18 cellular contexts compared by ENCODE assay signal in genomic region chr12:67468549-67469245, GRCh38.
DNase-seq lines count a peak whose midpoint lies in the region; ATAC-seq, FAIRE-seq and TF ChIP-seq lines count a peak whose summit lies in the region.
"Had no signal": no experiment of that assay in that cellular context is flagged by ENCODE, and none has a peak within 500 bp of the region (broad histone marks: within the 10 kb centered on the region; RNA-seq: fewer than 3 reads in every experiment).

No MANE protein-coding gene starts in this region.

- peaks cover 4 to 14% (median 8%) of the 10 kb centered on the region in 4 experiments for H3K4me1 ChIP-seq in H1 (replicated peaks in 1 of 4; ENCODE audit: control insufficient read depth in 3 of 4, insufficient read depth in 4 of 4, low read length in 3 of 4)
- H3K4me1 ChIP-seq: HAP-1 had no signal

- H2BK15ac ChIP-seq in H1 (ENCODE audit: low read length): 0 out of 2 replicates have a peak overlapping the region, but pooled peaks have one; percentile 8

- H3K79me2 ChIP-seq in H1 (ENCODE audit: control insufficient read depth in 1 of 2, insufficient read depth in 2 of 2, low read length in 2 of 2): no peaks in the 10 kb centered on the region

- no peak overlapping the region; the same call in 1 of the 2 replicates for H4K8ac ChIP-seq in H1 (ENCODE audit: extremely low read depth, insufficient read depth, low read length)

- peak overlapping the region; percentile 99 for H2AFZ ChIP-seq in H1 (ENCODE audit: low read length)

- WGBS in H1 (ENCODE audit: extremely low coverage in 1 of 2, insufficient coverage in 1 of 2, insufficient read length in 1 of 2, insufficient replicate concordance in 2 of 2, low coverage in 1 of 2, low lambda C conversion rate in 2 of 2, missing lambda C conversion rate in 1 of 2), 2 experiments: 91% methylated on average over 2 of the region's 2 CpGs; no CpG with 5 or more reads in 1 of the 2 experiments

- H3K9ac ChIP-seq in H1 (replicated peaks in 1 of 4; ENCODE audit: extremely low read depth in 1 of 4, low read depth in 3 of 4, low read length in 3 of 4): no peak overlapping the region
- H3K9ac ChIP-seq: SK-N-SH had no signal

- no peaks in the 10 kb centered on the region for H3K9me3 ChIP-seq in H1 (ENCODE audit: insufficient read depth in 2 of 2, low read depth in 1 of 2, low read length in 1 of 2)
- no peaks in the 10 kb centered on the region for H3K9me3 ChIP-seq in T-helper 17 cell (ENCODE audit: control insufficient read depth, low read length, poor library complexity, severe bottlenecking)
- H3K9me3 ChIP-seq: HAP-1, SK-N-SH had no signal

- H3K56ac ChIP-seq in H1 (replicated peaks; ENCODE audit: insufficient read length, low read depth, low read length): no peak overlapping the region

- no peak overlapping the region for H3K23ac ChIP-seq in H1 (ENCODE audit: insufficient read length)

- no peaks in the 10 kb centered on the region for H3K23me2 ChIP-seq in H1 (ENCODE audit: low read depth, low read length)

- FAIRE-seq in H1 (lab: Jason Lieb, UNC): no peak
- FAIRE-seq: G401.6 had no signal

- no peak for TF ChIP-seq RAD21 in H1 (IDR thresholded peaks at IDR 0.05 in 1 of 2, conservative IDR thresholded peaks at IDR 0.05 in 1 of 2; ENCODE audit: low read depth in 2 of 2, low read length in 2 of 2)

- no peak overlapping the region for H3K27ac ChIP-seq in H1 (ENCODE audit: low read depth, low read length)

- ATAC-seq in GM19395 (IDR thresholded peaks at IDR 0.05; ENCODE audit: unreplicated experiment) (no peak), T-helper 17 cell (no peak)
- ATAC-seq in stimulated activated effector memory CD8-positive, alpha-beta T cell treated with anti-CD3 and anti-CD28 coated beads, Interleukin-12 subunit alpha, Interleukin-12 subunit beta, amount 100 ng/mL, for 72 hours: no peak

- no peaks in the 10 kb centered on the region for H3K27me3 ChIP-seq in H1 (replicated peaks in 1 of 4; ENCODE audit: control insufficient read depth in 3 of 4, extremely low read depth in 1 of 4, insufficient read depth in 3 of 4, low read length in 3 of 4)

- H3K18ac ChIP-seq in H1 (ENCODE audit: extremely low read depth, low read length): no peak overlapping the region; the same call in 1 of the 2 replicates

- H3K4me3 ChIP-seq in H1 (ENCODE audit: extremely low read depth in 1 of 4, insufficient read depth in 2 of 4, low read depth in 3 of 4, low read length in 4 of 4): no peak overlapping the region
- H3K4me3 ChIP-seq: HAP-1 had no signal

- H3K27me3 Mint-ChIP-seq in T-helper 17 cell: peaks cover 6% of the 10 kb centered on the region

- no peak for TF ChIP-seq POLR2A in H1 (IDR thresholded peaks at IDR 0.05; ENCODE audit: control extremely low read depth in 1 of 2, low read depth in 2 of 2, low read length in 2 of 2)

- H3K79me1 ChIP-seq in H1 (ENCODE audit: low read depth, low read length): no peaks in the 10 kb centered on the region

- H2BK20ac ChIP-seq in H1 (ENCODE audit: low read length): peak overlapping the region; percentile 1; the same call in 1 of the 2 replicates

- H3K9me3 Mint-ChIP-seq in stimulated activated effector memory CD8-positive, alpha-beta T cell treated with anti-CD3 and anti-CD28 coated beads, Interleukin-12 subunit alpha, Interleukin-12 subunit beta, amount 100 ng/mL, for 72 hours: peaks cover 14% of the 10 kb centered on the region

- no peaks in the 10 kb centered on the region for H3K4me1 Mint-ChIP-seq in stimulated activated effector memory CD8-positive, alpha-beta T cell treated with anti-CD3 and anti-CD28 coated beads, Interleukin-12 subunit alpha, Interleukin-12 subunit beta, amount 100 ng/mL, for 72 hours
- peaks cover 1% of the 10 kb centered on the region for H3K4me1 Mint-ChIP-seq in T-helper 17 cell

- no peak overlapping the region for H3K27ac Mint-ChIP-seq in stimulated activated effector memory CD8-positive, alpha-beta T cell treated with anti-CD3 and anti-CD28 coated beads, Interleukin-12 subunit alpha, Interleukin-12 subunit beta, amount 100 ng/mL, for 72 hours
- no peak overlapping the region for H3K27ac Mint-ChIP-seq in T-helper 17 cell

- H2BK12ac ChIP-seq in H1 (ENCODE audit: low read depth, low read length): no peak overlapping the region

- H4K5ac ChIP-seq in H1 (ENCODE audit: insufficient read length, low read depth, low read length): no peak overlapping the region

- POLR2A ChIA-PET in H1 (lab: Charles Lee; ENCODE audit: partially characterized antibody): no interaction called here

- CTCF ChIA-PET in H1 (lab: Charles Lee; ENCODE audit: partially characterized antibody): interaction anchor here (1.4 kb wide), 2 partner anchors 11 to 24 kb away, joined by 3 to 5 read pairs; no protein-coding TSS in a partner anchor

- TF ChIP-seq EP300 in H1 (IDR thresholded peaks at IDR 0.05; ENCODE audit: borderline replicate concordance in 1 of 2, low read depth in 2 of 2, low read length in 2 of 2): no peak

- no peak overlapping the region for H2BK120ac ChIP-seq in H1 (replicated peaks; ENCODE audit: low read depth, low read length)

- TF ChIP-seq CTCF in H1 (IDR thresholded peaks at IDR 0.05; ENCODE audit: control extremely low read depth in 1 of 3, insufficient read depth in 1 of 3, low read depth in 1 of 3, low read length in 3 of 3): no peak

- H3K36me3 Mint-ChIP-seq in stimulated activated effector memory CD8-positive, alpha-beta T cell treated with anti-CD3 and anti-CD28 coated beads, Interleukin-12 subunit alpha, Interleukin-12 subunit beta, amount 100 ng/mL, for 72 hours: no peaks in the 10 kb centered on the region
- no peaks in the 10 kb centered on the region for H3K36me3 Mint-ChIP-seq in T-helper 17 cell (ENCODE audit: low read depth)
- H3K36me3 Mint-ChIP-seq: CD14-positive monocyte had no signal

- H3K4ac ChIP-seq in H1 (replicated peaks; ENCODE audit: insufficient read length, low read depth, low read length): no peak overlapping the region

- peak; percentile 34 for DNase-seq in LHCN-M2 (ENCODE audit: low read depth)
- DNase-seq in H1 (ENCODE audit: low read depth in 1 of 2, low spot score in 2 of 2): no peak
- DNase-seq in mucosa of gallbladder (ENCODE audit: low spot score): peak; percentile 51
- no peak for DNase-seq in hepatic stellate cell (ENCODE audit: low spot score)
- DNase-seq in stimulated activated effector memory CD8-positive, alpha-beta T cell treated with anti-CD3 and anti-CD28 coated beads, Interleukin-12 subunit alpha, Interleukin-12 subunit beta, amount 100 ng/mL, for 72 hours (ENCODE audit: low spot score in 2 of 2): no peak
- DNase-seq in T-helper 17 cell: no peak
- DNase-seq: ACHN; DMS79 treated with DMSO at 0.1 percent for 48 hours; NCI-H1694 treated with DMSO at 0.1 percent for 48 hours; NCI-H510A; NCI-H748 treated with DMSO at 0.1 percent for 48 hours; NK-92 treated with Interleukin-12 subunit alpha and Interleukin-12 subunit beta, amount 100 ng/mL, for 24 hours; SHP77 treated with DMSO at 0.1 percent for 48 hours; SK-N-SH had no signal

- no peak overlapping the region; the same call in 1 of the 2 replicates for H2BK5ac ChIP-seq in H1 (ENCODE audit: low read depth, low read length)

- no peak overlapping the region for H2AK5ac ChIP-seq in H1 (ENCODE audit: low read depth, low read length)

- H3K36me3 ChIP-seq in H1 (ENCODE audit: control insufficient read depth in 2 of 4, insufficient read depth in 4 of 4, low read length in 3 of 4): no peaks in the 10 kb centered on the region
- H3K36me3 ChIP-seq: HAP-1 had no signal

- no peak overlapping the region for H3K14ac ChIP-seq in H1 (ENCODE audit: insufficient read length)

- no peak overlapping the region for H4K91ac ChIP-seq in H1 (replicated peaks; ENCODE audit: insufficient read length, low read length)

- H3K4me2 ChIP-seq in H1 (ENCODE audit: insufficient read depth in 1 of 2, low read depth in 2 of 2, low read length in 2 of 2): no peak overlapping the region; a peak in 1 of 4 replicates
- H3K4me2 ChIP-seq: SK-N-SH had no signal

- H4K20me1 ChIP-seq in H1 (replicated peaks in 1 of 2; ENCODE audit: control insufficient read depth in 1 of 2, insufficient read depth in 2 of 2, low read length in 2 of 2): no peaks in the 10 kb centered on the region

- no peak overlapping the region for H3K4me3 Mint-ChIP-seq in stimulated activated effector memory CD8-positive, alpha-beta T cell treated with anti-CD3 and anti-CD28 coated beads, Interleukin-12 subunit alpha, Interleukin-12 subunit beta, amount 100 ng/mL, for 72 hours
- no peak overlapping the region for H3K4me3 Mint-ChIP-seq in T-helper 17 cell
- H3K4me3 Mint-ChIP-seq: CD14-positive monocyte had no signal

TF ChIP-seq in H1, 55 proteins besides CTCF, POLR2A, EP300 and RAD21:
- TF ChIP-seq CHD1 (IDR thresholded peaks at IDR 0.05; ENCODE audit: low read depth, low read length) (no peak), TEAD4 (IDR thresholded peaks at IDR 0.05; ENCODE audit: low read depth, low read length) (no peak), ATF2 (IDR thresholded peaks at IDR 0.05; ENCODE audit: low read length) (no peak), SUZ12 (IDR thresholded peaks at IDR 0.05; ENCODE audit: low read length) (no peak), SIX5 (IDR thresholded peaks at IDR 0.05; ENCODE audit: low read depth, low read length) (no peak)
TF ChIP-seq in H1: peak in this region for 0.

Comparison
In these comparisons a context has a peak if more than half of its experiments do, and no peak if none do; other contexts are left out.
1. DNase-seq: peak in LHCN-M2 (single experiment) and mucosa of gallbladder (single experiment); none in H1 (0 of 2), hepatic stellate cell (single experiment), stimulated activated effector memory CD8-positive, alpha-beta T cell treated with anti-CD3 and anti-CD28 coated beads, Interleukin-12 subunit alpha, Interleukin-12 subunit beta, amount 100 ng/mL, for 72 hours (0 of 2) and T-helper 17 cell (0 of 3).